ENCODE assay signal across 18 cellular contexts in the genomic region with DNA sequence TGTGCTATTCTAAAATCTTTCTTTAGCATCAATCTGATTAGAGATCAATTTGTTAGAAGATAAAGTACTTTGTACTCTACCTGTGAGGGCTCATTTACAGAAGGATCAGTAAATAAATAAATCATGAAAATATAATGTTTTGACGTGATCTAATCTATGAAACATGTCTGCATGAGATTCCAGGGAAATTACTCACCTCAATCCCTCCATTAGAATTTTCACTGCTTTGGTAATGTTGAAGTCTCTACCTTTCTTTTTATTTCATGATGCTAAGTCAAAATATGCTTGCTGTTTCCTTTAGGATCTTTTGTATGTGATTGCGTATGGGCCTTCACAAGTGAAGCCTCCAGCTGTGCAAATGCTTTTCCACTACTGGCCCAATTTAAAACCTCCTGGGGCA.
"Had no signal": no experiment of that assay in that cellular context is flagged by ENCODE, and none has a peak within 500 bp of the region (broad histone marks: within the 10 kb centered on the region; RNA-seq: fewer than 3 reads in every experiment).

No MANE protein-coding gene starts in this region.

- H3K9me3 ChIP-seq: esophagus muscularis mucosa, gastroesophageal sphincter, neutrophil, psoas muscle had no signal

- DNase-seq: effector memory CD4-positive, alpha-beta T cell; glutamatergic neuron; immature natural killer cell; mammary epithelial cell; midbrain; psoas muscle; right cardiac atrium; small intestine; stimulated activated CD4-positive, alpha-beta T cell treated with anti-CD3 and anti-CD28 coated beads, Interleukin-12 subunit alpha, Interleukin-12 subunit beta, amount 100 ng/mL, for 4 hours; stimulated activated CD4-positive, alpha-beta T cell treated with anti-CD3 and anti-CD28 coated beads, Interleukin-2, amount 100 ng/mL, for 48 hours; stimulated activated naive CD4-positive, alpha-beta T cell treated with Interleukin-2 at 50 U/mL for 16 hours; trophoblast cell had no signal

- H3K4me3 ChIP-seq: esophagus muscularis mucosa, gastroesophageal sphincter, psoas muscle had no signal

- FAIRE-seq: endometrium, small intestine had no signal

- H3K27me3 ChIP-seq: esophagus muscularis mucosa, gastroesophageal sphincter had no signal

- H3K27ac ChIP-seq: epithelial cell of prostate, esophagus muscularis mucosa, gastroesophageal sphincter, neutrophil, psoas muscle had no signal

- H3K36me3 ChIP-seq: esophagus muscularis mucosa, gastroesophageal sphincter, neutrophil had no signal

- H3K4me1 ChIP-seq: esophagus muscularis mucosa, gastroesophageal sphincter, psoas muscle had no signal

- ATAC-seq: gastroesophageal sphincter, left lobe of liver, psoas muscle, right cardiac atrium had no signal
